ENCODE assay signal across 12 cellular contexts in genomic region chr5:125140220-125140619, GRCh38.
DNase-seq lines count a peak whose midpoint lies in the region; ATAC-seq and TF ChIP-seq lines count a peak whose summit lies in the region.
"Had no signal": no experiment of that assay in that cellular context is flagged by ENCODE, and none has a peak within 500 bp of the region (broad histone marks: within the 10 kb centered on the region; RNA-seq: fewer than 3 reads in every experiment).

No MANE protein-coding gene starts in this region.

- DNase-seq in GM23248 (no peak), SJSA1 (ENCODE audit: low read depth in 1 of 2, low spot score in 2 of 2) (no peak), fibroblast of gingiva (ENCODE audit: low read depth) (peak; percentile 24), NCI-H2196 treated with DMSO at 0.1 percent for 48 hours (lab: John Stamatoyannopoulos, UW; ENCODE audit: unreplicated experiment) (no peak), dermis blood vessel endothelial cell (no peak)
- DNase-seq: ACHN; CD4-positive, CD25-positive, alpha-beta regulatory T cell; H7 had no signal

- peaks cover 23% of the 10 kb centered on the region for H3K4me1 ChIP-seq in GM23248 (ENCODE audit: insufficient read depth)
- H3K4me1 ChIP-seq in SJSA1 (replicated peaks): peaks cover 37% of the 10 kb centered on the region
- H3K4me1 ChIP-seq in parathyroid adenoma: peaks cover 9% of the 10 kb centered on the region

- H3K4me3 ChIP-seq in GM23248: no peak overlapping the region
- H3K4me3 ChIP-seq in SJSA1: no peak overlapping the region
- H3K4me3 ChIP-seq in parathyroid adenoma (ENCODE audit: low read depth, low read length): no peak overlapping the region
- H3K4me3 ChIP-seq: BLaER1 treated with 17β-estradiol and CSF1 and Interleukin-3, amounts not matched to agents 10 nM and 100 nM had no signal

- H3K4me2 ChIP-seq in GM23248 (ENCODE audit: unreplicated experiment) (peak overlapping the region; percentile 29), parathyroid adenoma (ENCODE audit: low read length) (no peak overlapping the region)

- no peak overlapping the region for H3K27ac ChIP-seq in GM23248
- H3K27ac ChIP-seq in SJSA1: peak overlapping the region; percentile 74
- H3K27ac ChIP-seq in parathyroid adenoma: peak overlapping the region; percentile 60
- H3K27ac ChIP-seq: BLaER1 treated with 17β-estradiol and CSF1 and Interleukin-3, amounts not matched to agents 10 nM and 100 nM had no signal

- H3K9me3 ChIP-seq in GM23248 (ENCODE audit: low read depth) (no peaks in the 10 kb centered on the region), SJSA1 (replicated peaks) (no peaks in the 10 kb centered on the region), parathyroid adenoma (ENCODE audit: control insufficient read depth, low read length) (no peaks in the 10 kb centered on the region)
- H3K9me3 ChIP-seq: BLaER1 treated with 17β-estradiol and CSF1 and Interleukin-3, amounts not matched to agents 10 nM and 100 nM had no signal

- TF ChIP-seq CTCF in parathyroid adenoma (IDR thresholded peaks at IDR 0.05): no peak

- H3K27me3 ChIP-seq in GM23248 (replicated peaks; ENCODE audit: insufficient read depth): no peaks in the 10 kb centered on the region
- H3K27me3 ChIP-seq in SJSA1 (replicated peaks): no peaks in the 10 kb centered on the region
- no peaks in the 10 kb centered on the region for H3K27me3 ChIP-seq in parathyroid adenoma (ENCODE audit: control insufficient read depth, insufficient read depth, low read length)
- H3K27me3 ChIP-seq: BLaER1 treated with 17β-estradiol and CSF1 and Interleukin-3, amounts not matched to agents 10 nM and 100 nM had no signal

- H4K20me1 ChIP-seq in GM23248 (ENCODE audit: insufficient read depth): no peaks in the 10 kb centered on the region
- H4K20me1 ChIP-seq: BLaER1 treated with 17β-estradiol and CSF1 and Interleukin-3, amounts not matched to agents 10 nM and 100 nM had no signal

- H3K36me3 ChIP-seq in GM23248 (ENCODE audit: low read depth) (no peaks in the 10 kb centered on the region), SJSA1 (peaks cover 2% of the 10 kb centered on the region; the same call in 1 of the 2 replicates), parathyroid adenoma (ENCODE audit: control insufficient read depth, insufficient read depth, low read length) (no peaks in the 10 kb centered on the region)
- H3K36me3 ChIP-seq: BLaER1 treated with 17β-estradiol and CSF1 and Interleukin-3, amounts not matched to agents 10 nM and 100 nM had no signal

- no peak overlapping the region for H2AFZ ChIP-seq in GM23248
- no peak overlapping the region for H2AFZ ChIP-seq in parathyroid adenoma

- ATAC-seq in HG03378 (IDR thresholded peaks at IDR 0.05; ENCODE audit: unreplicated experiment) (no peak), HG03520 (IDR thresholded peaks at IDR 0.05; ENCODE audit: unreplicated experiment) (no peak)

- 81 to 84% methylated on average over 4 of the region's 4 CpGs for WGBS in GM23248 (ENCODE audit: low coverage in 1 of 2, low lambda C conversion rate in 2 of 2, missing lambda C conversion rate in 2 of 2), 2 experiments

- in situ Hi-C loops in GM23248 (cut with MboI): no loop called here

- no peaks in the 10 kb centered on the region for H3K9me2 ChIP-seq in GM23248 (ENCODE audit: insufficient read depth)

- H3K9ac ChIP-seq in GM23248 (no peak overlapping the region), parathyroid adenoma (no peak overlapping the region)
- H3K9ac ChIP-seq: BLaER1 treated with 17β-estradiol and CSF1 and Interleukin-3, amounts not matched to agents 10 nM and 100 nM had no signal

- H3K79me2 ChIP-seq in GM23248 (ENCODE audit: insufficient read depth): no peaks in the 10 kb centered on the region
- no peaks in the 10 kb centered on the region for H3K79me2 ChIP-seq in parathyroid adenoma

- H3F3A ChIP-seq in GM23248 (ENCODE audit: insufficient read depth): peaks cover 16% of the 10 kb centered on the region; the same call in 1 of the 2 replicates
